8 cellular contexts compared by ENCODE assay signal in genomic region chr17:55089955-55090573, GRCh38.
DNase-seq lines count a peak whose midpoint lies in the region; ATAC-seq and TF ChIP-seq lines count a peak whose summit lies in the region.

No MANE protein-coding gene starts in this region.

- H3K27me3 ChIP-seq in GM23248 (replicated peaks; ENCODE audit: insufficient read depth): no peaks in the 10 kb centered on the region
- no peaks in the 10 kb centered on the region for H3K27me3 ChIP-seq in Loucy (ENCODE audit: insufficient read depth, low read length, poor library complexity, severe bottlenecking)
- no peaks in the 10 kb centered on the region for H3K27me3 ChIP-seq in naive thymus-derived CD4-positive, alpha-beta T cell (ENCODE audit: control insufficient read depth in 2 of 2, insufficient read depth in 2 of 2, low read length in 2 of 2)
- no peaks in the 10 kb centered on the region for H3K27me3 ChIP-seq in dorsolateral prefrontal cortex
- H3K27me3 ChIP-seq in neuronal stem cell (ENCODE audit: control insufficient read depth in 3 of 3, insufficient read depth in 3 of 3, low read depth in 1 of 3, low read length in 3 of 3): no peaks in the 10 kb centered on the region

- H3K4me1 ChIP-seq in GM23248 (ENCODE audit: insufficient read depth) (peaks cover 4% of the 10 kb centered on the region), Loucy (ENCODE audit: insufficient read depth, low read length, poor library complexity, severe bottlenecking) (peaks cover 46% of the 10 kb centered on the region), neuronal stem cell (ENCODE audit: control insufficient read depth in 2 of 2, insufficient read depth in 1 of 2, low read depth in 1 of 2, low read length in 2 of 2) (peaks cover 0 to 3% of the 10 kb centered on the region in 2 donors)
- peaks cover 0 to 25% of the 10 kb centered on the region in 2 donors for H3K4me1 ChIP-seq in naive thymus-derived CD4-positive, alpha-beta T cell (ENCODE audit: control insufficient read depth in 2 of 2, insufficient read depth in 2 of 2, low read length in 2 of 2)

- H3K79me2 ChIP-seq in GM23248 (ENCODE audit: insufficient read depth) (no peaks in the 10 kb centered on the region), Loucy (ENCODE audit: insufficient read depth, low read length) (no peaks in the 10 kb centered on the region)

- H4K20me1 ChIP-seq in GM23248 (ENCODE audit: insufficient read depth): no peaks in the 10 kb centered on the region
- H4K20me1 ChIP-seq in Loucy (ENCODE audit: insufficient read depth, low read length, poor library complexity, severe bottlenecking): no peaks in the 10 kb centered on the region

- H3K27ac Mint-ChIP-seq in activated T-helper 1 cell treated with anti-CD3 and anti-CD28 coated beads, Interleukin-12 subunit alpha, Interleukin-12 subunit beta, Interleukin-2, Interleukin-4 antibody, amounts not matched to agents 30 ng/mL and 10 ng/mL and 1 ng/mL, durations not matched to agents 14 hours and 24 hours and 36 hours: peak overlapping the region; percentile 86
- H3K27ac Mint-ChIP-seq in naive thymus-derived CD4-positive, alpha-beta T cell: peak overlapping the region in 2 of 9 donors; percentile 41 to 87
- H3K27ac Mint-ChIP-seq in mesothelial cell of epicardium: no peak overlapping the region

- H3K4me2 ChIP-seq in GM23248 (ENCODE audit: unreplicated experiment): no peak overlapping the region
- H3K4me2 ChIP-seq in Loucy (ENCODE audit: low read depth, low read length, poor library complexity, severe bottlenecking): peak overlapping the region; percentile 42
- no peak overlapping the region for H3K4me2 ChIP-seq in neuronal stem cell (ENCODE audit: insufficient read depth, low read length, poor library complexity, severe bottlenecking)

- in situ Hi-C loops in GM23248 (cut with MboI): no loop called here

- H3K9ac ChIP-seq in GM23248 (no peak overlapping the region), Loucy (ENCODE audit: low read depth, low read length, poor library complexity, severe bottlenecking) (peak overlapping the region; percentile 36), neuronal stem cell (ENCODE audit: low read depth, low read length, poor library complexity) (no peak overlapping the region)

- H3K36me3 Mint-ChIP-seq in activated T-helper 1 cell treated with anti-CD3 and anti-CD28 coated beads, Interleukin-12 subunit alpha, Interleukin-12 subunit beta, Interleukin-2, Interleukin-4 antibody, amounts not matched to agents 30 ng/mL and 10 ng/mL and 1 ng/mL, durations not matched to agents 14 hours and 24 hours and 36 hours (ENCODE audit: low read depth): peaks cover 2% of the 10 kb centered on the region
- H3K36me3 Mint-ChIP-seq in naive thymus-derived CD4-positive, alpha-beta T cell: peaks cover 0 to 33% (median 13%) of the 10 kb centered on the region in 5 donors
- H3K36me3 Mint-ChIP-seq in mesothelial cell of epicardium: peaks cover 23% of the 10 kb centered on the region

- H3K23ac ChIP-seq in neuronal stem cell (ENCODE audit: low read depth, low read length, poor library complexity): no peak overlapping the region

- no peaks in the 10 kb centered on the region for H3K9me2 ChIP-seq in GM23248 (ENCODE audit: insufficient read depth)
- H3K9me2 ChIP-seq in Loucy (replicated peaks; ENCODE audit: low read depth, low read length): no peaks in the 10 kb centered on the region

- H3K9me3 ChIP-seq in GM23248 (ENCODE audit: low read depth): no peaks in the 10 kb centered on the region
- no peaks in the 10 kb centered on the region for H3K9me3 ChIP-seq in Loucy (ENCODE audit: insufficient read depth, low read depth, low read length)
- H3K9me3 ChIP-seq in naive thymus-derived CD4-positive, alpha-beta T cell (ENCODE audit: control insufficient read depth in 2 of 3, low read length in 3 of 3): no peaks in the 10 kb centered on the region
- no peaks in the 10 kb centered on the region for H3K9me3 ChIP-seq in neuronal stem cell (replicated peaks in 1 of 2; ENCODE audit: control insufficient read depth in 2 of 2, insufficient read depth in 1 of 2, low read depth in 1 of 2, low read length in 2 of 2)

- H3K4me3 Mint-ChIP-seq in activated T-helper 1 cell treated with anti-CD3 and anti-CD28 coated beads, Interleukin-12 subunit alpha, Interleukin-12 subunit beta, Interleukin-2, Interleukin-4 antibody, amounts not matched to agents 30 ng/mL and 10 ng/mL and 1 ng/mL, durations not matched to agents 14 hours and 24 hours and 36 hours: peak overlapping the region; percentile 46
- peak overlapping the region in 1 of 10 donors; percentile 47 for H3K4me3 Mint-ChIP-seq in naive thymus-derived CD4-positive, alpha-beta T cell
- no peak overlapping the region for H3K4me3 Mint-ChIP-seq in mesothelial cell of epicardium

- no peak overlapping the region for H2AFZ ChIP-seq in GM23248
- no peak overlapping the region for H2AFZ ChIP-seq in Loucy (ENCODE audit: low read length)
- no peak overlapping the region for H2AFZ ChIP-seq in neuronal stem cell (ENCODE audit: low read length)

- no peaks in the 10 kb centered on the region for H3K79me1 ChIP-seq in neuronal stem cell (ENCODE audit: low read depth, low read length)

- intact Hi-C loops in activated T-helper 1 cell treated with anti-CD3 and anti-CD28 coated beads, Interleukin-12 subunit alpha, Interleukin-12 subunit beta, Interleukin-2, Interleukin-4 antibody, amounts not matched to agents 30 ng/mL and 10 ng/mL and 1 ng/mL, durations not matched to agents 14 hours and 24 hours and 36 hours (cut with micrococcal nuclease): loop anchor here (1.0 to 5.0 kb wide), 3 partner anchors 15 to 257 kb away; no protein-coding TSS in a partner anchor
- intact Hi-C loops in naive thymus-derived CD4-positive, alpha-beta T cell (cut with micrococcal nuclease): loop anchor here in 1 of 2 donors (5.0 kb wide), 1 partner anchor 53 kb away; no protein-coding TSS in a partner anchor
- intact Hi-C loops in dorsolateral prefrontal cortex (cut with DNase I): no loop called here

- H3K27ac ChIP-seq in GM23248: no peak overlapping the region
- no peak overlapping the region for H3K27ac ChIP-seq in naive thymus-derived CD4-positive, alpha-beta T cell (ENCODE audit: low read depth, low read length)
- H3K27ac ChIP-seq in dorsolateral prefrontal cortex: no peak overlapping the region
- no peak overlapping the region for H3K27ac ChIP-seq in neuronal stem cell (replicated peaks; ENCODE audit: low read length)

- no peaks in the 10 kb centered on the region for H3K27me3 Mint-ChIP-seq in activated T-helper 1 cell treated with anti-CD3 and anti-CD28 coated beads, Interleukin-12 subunit alpha, Interleukin-12 subunit beta, Interleukin-2, Interleukin-4 antibody, amounts not matched to agents 30 ng/mL and 10 ng/mL and 1 ng/mL, durations not matched to agents 14 hours and 24 hours and 36 hours (ENCODE audit: insufficient read depth)
- H3K27me3 Mint-ChIP-seq in naive thymus-derived CD4-positive, alpha-beta T cell: no peaks in the 10 kb centered on the region
- no peaks in the 10 kb centered on the region for H3K27me3 Mint-ChIP-seq in mesothelial cell of epicardium (ENCODE audit: low read depth)

- no peak overlapping the region for H2BK15ac ChIP-seq in neuronal stem cell (ENCODE audit: low read length)

- H3K4me1 Mint-ChIP-seq in activated T-helper 1 cell treated with anti-CD3 and anti-CD28 coated beads, Interleukin-12 subunit alpha, Interleukin-12 subunit beta, Interleukin-2, Interleukin-4 antibody, amounts not matched to agents 30 ng/mL and 10 ng/mL and 1 ng/mL, durations not matched to agents 14 hours and 24 hours and 36 hours (ENCODE audit: low read depth): peaks cover 19% of the 10 kb centered on the region
- H3K4me1 Mint-ChIP-seq in naive thymus-derived CD4-positive, alpha-beta T cell: peaks cover 0 to 22% (median 0%) of the 10 kb centered on the region in 7 donors
- peaks cover 19% of the 10 kb centered on the region for H3K4me1 Mint-ChIP-seq in mesothelial cell of epicardium

- CTCF ChIA-PET in naive thymus-derived CD4-positive, alpha-beta T cell (lab: Charles Lee): interaction anchor here (0.7 kb wide), 2 partner anchors 9 to 627 kb away, joined by 3 read pairs; no protein-coding TSS in a partner anchor

- DNase-seq in GM23248 (peak; percentile 1), dorsolateral prefrontal cortex (no peak), neuronal stem cell (ENCODE audit: low spot score) (no peak), mesothelial cell of epicardium (ENCODE audit: low spot score in 2 of 2, unreplicated experiment in 2 of 2) (no peak)
- peak; percentile 59 for DNase-seq in activated T-helper 1 cell treated with anti-CD3 and anti-CD28 coated beads, Interleukin-12 subunit alpha, Interleukin-12 subunit beta, Interleukin-2, Interleukin-4 antibody, amounts not matched to agents 30 ng/mL and 10 ng/mL and 1 ng/mL, durations not matched to agents 14 hours and 24 hours and 36 hours (ENCODE audit: low spot score)
- peak in 1 of 9 donors; percentile 22 for DNase-seq in naive thymus-derived CD4-positive, alpha-beta T cell

- H4K91ac ChIP-seq in neuronal stem cell (ENCODE audit: low read depth, low read length, poor library complexity): no peak overlapping the region

- no peak overlapping the region for H4K8ac ChIP-seq in neuronal stem cell (ENCODE audit: low read depth, low read length)

- no peak overlapping the region for H3K4me3 ChIP-seq in GM23248
- H3K4me3 ChIP-seq in Loucy (ENCODE audit: low read length, poor library complexity, severe bottlenecking): peak overlapping the region; percentile 5
- no peak overlapping the region for H3K4me3 ChIP-seq in naive thymus-derived CD4-positive, alpha-beta T cell (ENCODE audit: low read length)
- H3K4me3 ChIP-seq in dorsolateral prefrontal cortex: no peak overlapping the region
- no peak overlapping the region for H3K4me3 ChIP-seq in neuronal stem cell (ENCODE audit: low read length in 2 of 2)

- ATAC-seq in GM18508 (IDR thresholded peaks at IDR 0.05; ENCODE audit: insufficient read depth, unreplicated experiment): peak; percentile 98
- ATAC-seq in naive thymus-derived CD4-positive, alpha-beta T cell: peak; percentile 58

- H2BK12ac ChIP-seq in neuronal stem cell (ENCODE audit: low read length): no peak overlapping the region

- POLR2A ChIA-PET in naive thymus-derived CD4-positive, alpha-beta T cell (lab: Charles Lee): no interaction called here

- no peak for TF ChIP-seq CTCF in Loucy (conservative IDR thresholded peaks at IDR 0.05; ENCODE audit: low read length)
- TF ChIP-seq CTCF in dorsolateral prefrontal cortex (IDR thresholded peaks at IDR 0.05 in 54 of 56, conservative IDR thresholded peaks at IDR 0.05 in 2 of 56; ENCODE audit: low read depth in 1 of 56, partially characterized antibody in 56 of 56): no peak
- TF ChIP-seq CTCF in mesothelial cell of epicardium (IDR thresholded peaks at IDR 0.05; ENCODE audit: unreplicated experiment): no peak

- H2BK5ac ChIP-seq in neuronal stem cell (ENCODE audit: low read length): no peak overlapping the region

- no peaks in the 10 kb centered on the region for H3K36me3 ChIP-seq in GM23248 (ENCODE audit: low read depth)
- no peaks in the 10 kb centered on the region for H3K36me3 ChIP-seq in Loucy (ENCODE audit: insufficient read depth, low read length)
- no peaks in the 10 kb centered on the region for H3K36me3 ChIP-seq in naive thymus-derived CD4-positive, alpha-beta T cell (ENCODE audit: control insufficient read depth in 2 of 3, insufficient read depth in 3 of 3, low read length in 3 of 3)
- H3K36me3 ChIP-seq in neuronal stem cell (replicated peaks in 1 of 2; ENCODE audit: control insufficient read depth in 2 of 2, insufficient read depth in 2 of 2, low read length in 2 of 2): peaks cover 0 to 1% of the 10 kb centered on the region in 2 donors

- no peak overlapping the region for H2AK5ac ChIP-seq in neuronal stem cell (ENCODE audit: low read depth, low read length)

- no peak overlapping the region for H3K18ac ChIP-seq in neuronal stem cell (ENCODE audit: low read length)

- no peaks in the 10 kb centered on the region for H3K9me3 Mint-ChIP-seq in activated T-helper 1 cell treated with anti-CD3 and anti-CD28 coated beads, Interleukin-12 subunit alpha, Interleukin-12 subunit beta, Interleukin-2, Interleukin-4 antibody, amounts not matched to agents 30 ng/mL and 10 ng/mL and 1 ng/mL, durations not matched to agents 14 hours and 24 hours and 36 hours
- H3K9me3 Mint-ChIP-seq in naive thymus-derived CD4-positive, alpha-beta T cell: no peaks in the 10 kb centered on the region
- H3K9me3 Mint-ChIP-seq in mesothelial cell of epicardium: peaks cover 21% of the 10 kb centered on the region

- H2BK120ac ChIP-seq in neuronal stem cell (ENCODE audit: low read depth, low read length): no peak overlapping the region

- peaks cover 10% of the 10 kb centered on the region; the same call in 1 of the 2 replicates for H3F3A ChIP-seq in GM23248 (ENCODE audit: insufficient read depth)
- H3F3A ChIP-seq in Loucy (ENCODE audit: low read depth): no peaks in the 10 kb centered on the region; the same call in 1 of the 2 replicates

- 94 to 95% methylated on average over 4 of the region's 4 CpGs for WGBS in GM23248 (ENCODE audit: low coverage in 1 of 2, low lambda C conversion rate in 2 of 2, missing lambda C conversion rate in 2 of 2), 2 experiments
- no CpG with 5 or more reads among the region's 4 CpGs for WGBS in neuronal stem cell (ENCODE audit: extremely low coverage in 2 of 2, insufficient read length in 2 of 2, insufficient replicate concordance in 1 of 2), 2 donors

- H3K14ac ChIP-seq in neuronal stem cell (ENCODE audit: low read length): no peak overlapping the region

- no peak overlapping the region for H3K4ac ChIP-seq in neuronal stem cell (ENCODE audit: low read length)

Comparison
In these comparisons a context has a peak if more than half of its experiments do, and no peak if none do; other contexts are left out.
1. DNase-seq: peak in GM23248 (single experiment) and activated T-helper 1 cell treated with anti-CD3 and anti-CD28 coated beads, Interleukin-12 subunit alpha, Interleukin-12 subunit beta, Interleukin-2, Interleukin-4 antibody, amounts not matched to agents 30 ng/mL and 10 ng/mL and 1 ng/mL, durations not matched to agents 14 hours and 24 hours and 36 hours (single experiment); none in dorsolateral prefrontal cortex (0 of 10), neuronal stem cell (single experiment) and mesothelial cell of epicardium (0 of 2).